8 cellular contexts compared by ENCODE assay signal in the genomic region with DNA sequence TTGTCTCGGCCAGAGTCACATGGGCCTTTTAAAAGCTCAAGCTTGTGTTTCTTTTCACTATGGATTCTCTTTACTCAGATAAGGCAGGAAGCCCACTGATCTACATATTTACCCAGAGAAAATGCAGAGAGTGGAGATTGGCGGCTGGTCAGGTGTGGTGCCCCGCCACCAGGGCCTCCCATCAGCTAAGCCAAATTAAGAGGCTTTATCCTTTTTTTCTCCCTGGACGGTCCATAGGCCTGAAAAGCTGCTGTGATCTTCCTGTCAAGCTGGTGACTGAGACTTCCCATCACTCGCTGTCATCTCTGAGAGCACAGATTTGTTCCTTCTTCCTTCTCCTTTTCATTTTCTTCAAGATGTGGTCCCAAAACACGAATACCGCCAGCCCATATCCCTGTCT. TPM values are rescaled to one million over a fixed set of nuclear protein-coding genes. Genes with fewer than 3 reads are reported as not detected.
DNase-seq lines count a peak whose midpoint lies in the region; ATAC-seq and TF ChIP-seq lines count a peak whose summit lies in the region.

No MANE protein-coding gene starts in this region.

- peaks cover 14% of the 10 kb centered on the region for H3K4me1 ChIP-seq in fibroblast of lung (ENCODE audit: control insufficient read depth, extremely low read depth, insufficient read depth, low read length)

- H3K4me2 ChIP-seq in fibroblast of lung (ENCODE audit: extremely low read depth, insufficient read depth, low read length) = peak overlapping the region; percentile 93

- CTCF ChIA-PET in RWPE1 (lab: Yijun Ruan, JAX) = no interaction called here

- no peak overlapping the region for H2AFZ ChIP-seq in fibroblast of lung (ENCODE audit: low read length)

- no peaks in the 10 kb centered on the region for H4K20me1 ChIP-seq in fibroblast of lung (ENCODE audit: control insufficient read depth, extremely low read depth, insufficient read depth, low read length)

- POLR2A ChIA-PET in RWPE1 (lab: Yijun Ruan, JAX; ENCODE audit: low non-redundant PET) = no interaction called here

- peak overlapping the region; percentile 33 for H3K9ac ChIP-seq in fibroblast of lung (ENCODE audit: insufficient read depth, low read length)

- H3K27ac ChIP-seq in RWPE1 (peak overlapping the region; percentile 90), fibroblast of lung (ENCODE audit: insufficient read depth, low read length) (peak overlapping the region; percentile 26)

- no peaks in the 10 kb centered on the region for H3K27me3 ChIP-seq in fibroblast of lung (ENCODE audit: control insufficient read depth, insufficient read depth, low read length)

- H3K4me3 ChIP-seq in GM12875 (ENCODE audit: low read depth, low read length) = peak overlapping the region; percentile 96
- peak overlapping the region; percentile 84 to 98 (median 95) for H3K4me3 ChIP-seq in fibroblast of lung (replicated peaks in 1 of 4; ENCODE audit: control extremely low read depth in 1 of 4, insufficient read depth in 1 of 4, low read depth in 3 of 4, low read length in 4 of 4)
- peak overlapping the region; percentile 100 for H3K4me3 ChIP-seq in skeletal muscle cell (ENCODE audit: low read depth, low read length)

- peaks cover 9% of the 10 kb centered on the region for H3K36me3 ChIP-seq in fibroblast of lung (ENCODE audit: control insufficient read depth, insufficient read depth, low read length)

- no peak for TF ChIP-seq CTCF in GM12875 (IDR thresholded peaks at IDR 0.05; ENCODE audit: borderline replicate concordance, insufficient read depth, low read depth, low read length)
- no peak for TF ChIP-seq CTCF in RWPE1 (conservative IDR thresholded peaks at IDR 0.05; ENCODE audit: low read depth)
- TF ChIP-seq CTCF in fibroblast of lung (conservative IDR thresholded peaks at IDR 0.05 in 1 of 2, IDR thresholded peaks at IDR 0.05 in 1 of 2; ENCODE audit: low read depth in 1 of 2, low read length in 2 of 2) = no peak

- no peaks in the 10 kb centered on the region for H3K9me3 ChIP-seq in fibroblast of lung (ENCODE audit: control insufficient read depth, insufficient read depth, low read depth, low read length)

- ATAC-seq in GM21576 (IDR thresholded peaks at IDR 0.05; ENCODE audit: unreplicated experiment) (no peak), GM21528 (IDR thresholded peaks at IDR 0.05; ENCODE audit: low FRiP score, unreplicated experiment) (no peak), GM21381 (IDR thresholded peaks at IDR 0.05; ENCODE audit: unreplicated experiment) (no peak)

- H3K79me2 ChIP-seq in fibroblast of lung (ENCODE audit: control insufficient read depth, insufficient read depth, low read length) = peaks cover 94% of the 10 kb centered on the region

- DNase-seq in RWPE1 (ENCODE audit: low spot score) (no peak), fibroblast of lung (ENCODE audit: low read depth in 2 of 2) (no peak), skeletal muscle cell (ENCODE audit: low read depth) (no peak)
- DNase-seq in activated effector memory CD4-positive, alpha-beta T cell treated with anti-CD3 and anti-CD28 coated beads, Interleukin-2, amount 50 U/mL, for 16 hours = no peak

RNA-seq across cellular contexts. Expression of a gene that starts 1.9 kb away (rescaled TPM):
- total RNA-seq in fibroblast of lung = 48.5 and 51.0 TPM in 2 replicates
- 28.0 and 34.3 TPM in 2 replicates for polyA plus RNA-seq in fibroblast of lung
- polyA plus RNA-seq in fibroblast of lung (2012) = 41.1 and 50.2 TPM in 2 replicates
- polyA minus RNA-seq in fibroblast of lung (ENCODE audit: low replicate concordance) = 6.8 and 8.4 TPM in 2 replicates

RNA-seq across cellular contexts. Expression of a gene that starts 2.2 kb away (rescaled TPM):
- 29.0 and 35.8 TPM in 2 replicates for total RNA-seq in fibroblast of lung
- 16.9 and 21.3 TPM in 2 replicates for polyA plus RNA-seq in fibroblast of lung
- polyA plus RNA-seq in fibroblast of lung (2012) = 25.1 and 32.6 TPM in 2 replicates
- polyA minus RNA-seq in fibroblast of lung (ENCODE audit: low replicate concordance) = 20.3 and 24.5 TPM in 2 replicates

RNA-seq across cellular contexts. Expression of a gene that starts 55.6 kb away (rescaled TPM):
- total RNA-seq in fibroblast of lung = 29.3 and 73.5 TPM in 2 replicates
- 20.7 and 20.8 TPM in 2 replicates for polyA plus RNA-seq in fibroblast of lung
- polyA plus RNA-seq in fibroblast of lung (2012) = 83.6 and 93.2 TPM in 2 replicates
- polyA minus RNA-seq in fibroblast of lung (ENCODE audit: low replicate concordance) = 29.2 and 29.9 TPM in 2 replicates

RNA-seq across cellular contexts. Expression of a gene that starts 56.1 kb away (rescaled TPM):
- 11.0 and 13.0 TPM in 2 replicates for total RNA-seq in fibroblast of lung
- 3.1 and 5.1 TPM in 2 replicates for polyA plus RNA-seq in fibroblast of lung
- polyA plus RNA-seq in fibroblast of lung (2012) = 5.2 and 7.8 TPM in 2 replicates
- polyA minus RNA-seq in fibroblast of lung (ENCODE audit: low replicate concordance) = 5.6 TPM in 1 of 2 replicates, not detected in the other

RNA-seq across cellular contexts. Expression of a gene that starts 57.0 kb away (rescaled TPM):
- total RNA-seq in fibroblast of lung = under 0.01 and 0.17 TPM in 2 replicates
- polyA plus RNA-seq in fibroblast of lung = 0.02 and 0.06 TPM in 2 replicates
- polyA plus RNA-seq in fibroblast of lung (2012) = 0.05 TPM in 1 of 2 replicates, not detected in the other
- not detected in 2 replicates for polyA minus RNA-seq in fibroblast of lung (ENCODE audit: low replicate concordance)
